Comparison of ENCODE assay signal across 26 cellular contexts in genomic region chr5:68093455-68094159, GRCh38.
"Had no signal": no experiment of that assay in that cellular context is flagged by ENCODE, and none has a peak within 500 bp of the region (broad histone marks: within the 10 kb centered on the region; RNA-seq: fewer than 3 reads in every experiment).

No MANE protein-coding gene starts in this region.

- H3K27ac Mint-ChIP-seq: naive thymus-derived CD4-positive, alpha-beta T cell; natural killer cell treated with Interleukin-12 subunit alpha and Interleukin-12 subunit beta and Interleukin-15 and Interleukin-18, amount 100 ng/mL, for 72 hours; progenitor cell of endocrine pancreas; stimulated activated effector memory CD8-positive, alpha-beta T cell treated with anti-CD3 and anti-CD28 coated beads, Interleukin-12 subunit alpha, Interleukin-12 subunit beta, amount 100 ng/mL, for 72 hours; stimulated activated naive CD8-positive, alpha-beta T cell treated with anti-CD3 and anti-CD28 coated beads, Interleukin-15, Interleukin-2, amounts not matched to agents 100 ng/mL and 50 ng/mL, for 24 hours had no signal

- DNase-seq: hippocampal formation; kidney glomerular epithelial cell; left cardiac atrium; left lung; lower lobe of right lung; mammary epithelial cell; mesenchymal stem cell; naive thymus-derived CD4-positive, alpha-beta T cell; ovary; retina; right cardiac atrium; small intestine; spleen; stimulated activated CD4-positive, alpha-beta T cell treated with anti-CD3 and anti-CD28 coated beads, Interleukin-4, amount 100 ng/mL, for 24 hours; stimulated activated naive CD4-positive, alpha-beta T cell; tibial artery; trophoblast cell had no signal

- H3K9me3 ChIP-seq: left lung, lower lobe of right lung, ovary, suprapubic skin, thoracic aorta, vagina had no signal

- H3K27ac ChIP-seq: left lung, lower lobe of right lung, ovary, spleen, suprapubic skin, thoracic aorta, tibial artery, vagina had no signal

- H3K9me3 Mint-ChIP-seq: stimulated activated effector memory CD8-positive, alpha-beta T cell treated with anti-CD3 and anti-CD28 coated beads, Interleukin-12 subunit alpha, Interleukin-12 subunit beta, amount 100 ng/mL, for 72 hours had no signal

- H3K4me3 ChIP-seq: left lung, lower lobe of right lung, ovary, spleen, suprapubic skin, thoracic aorta, tibial artery, vagina had no signal

- H3K27me3 ChIP-seq: left lung, ovary, spleen, suprapubic skin, tibial artery, vagina had no signal

- ATAC-seq: left cardiac atrium; left lung; lower lobe of right lung; naive thymus-derived CD4-positive, alpha-beta T cell; natural killer cell treated with Interleukin-12 subunit alpha and Interleukin-12 subunit beta and Interleukin-15 and Interleukin-18, amount 100 ng/mL, for 72 hours; right cardiac atrium; sciatic nerve; stimulated activated effector memory CD8-positive, alpha-beta T cell treated with anti-CD3 and anti-CD28 coated beads, Interleukin-12 subunit alpha, Interleukin-12 subunit beta, amount 100 ng/mL, for 72 hours had no signal

- H3K4me3 Mint-ChIP-seq: naive thymus-derived CD4-positive, alpha-beta T cell; natural killer cell treated with Interleukin-12 subunit alpha and Interleukin-12 subunit beta and Interleukin-15 and Interleukin-18, amount 100 ng/mL, for 72 hours; stimulated activated effector memory CD8-positive, alpha-beta T cell treated with anti-CD3 and anti-CD28 coated beads, Interleukin-12 subunit alpha, Interleukin-12 subunit beta, amount 100 ng/mL, for 72 hours; stimulated activated naive CD8-positive, alpha-beta T cell treated with anti-CD3 and anti-CD28 coated beads, Interleukin-15, Interleukin-2, amounts not matched to agents 100 ng/mL and 50 ng/mL, for 24 hours had no signal

- FAIRE-seq: keratinocyte had no signal

- H3K36me3 Mint-ChIP-seq: natural killer cell treated with Interleukin-12 subunit alpha and Interleukin-12 subunit beta and Interleukin-15 and Interleukin-18, amount 100 ng/mL, for 72 hours; stimulated activated effector memory CD8-positive, alpha-beta T cell treated with anti-CD3 and anti-CD28 coated beads, Interleukin-12 subunit alpha, Interleukin-12 subunit beta, amount 100 ng/mL, for 72 hours had no signal

- H3K4me1 ChIP-seq: spleen, suprapubic skin had no signal

- H3K36me3 ChIP-seq: left lung, lower lobe of right lung, ovary, spleen, suprapubic skin, thoracic aorta, tibial artery, vagina had no signal

- H3K4me1 Mint-ChIP-seq: naive thymus-derived CD4-positive, alpha-beta T cell; stimulated activated effector memory CD8-positive, alpha-beta T cell treated with anti-CD3 and anti-CD28 coated beads, Interleukin-12 subunit alpha, Interleukin-12 subunit beta, amount 100 ng/mL, for 72 hours had no signal

- H3K27me3 Mint-ChIP-seq: natural killer cell treated with Interleukin-12 subunit alpha and Interleukin-12 subunit beta and Interleukin-15 and Interleukin-18, amount 100 ng/mL, for 72 hours; progenitor cell of endocrine pancreas; stimulated activated naive CD8-positive, alpha-beta T cell treated with anti-CD3 and anti-CD28 coated beads, Interleukin-15, Interleukin-2, amounts not matched to agents 100 ng/mL and 50 ng/mL, for 24 hours had no signal
